ENCODE assay signal across 9 cellular contexts in the genomic region with DNA sequence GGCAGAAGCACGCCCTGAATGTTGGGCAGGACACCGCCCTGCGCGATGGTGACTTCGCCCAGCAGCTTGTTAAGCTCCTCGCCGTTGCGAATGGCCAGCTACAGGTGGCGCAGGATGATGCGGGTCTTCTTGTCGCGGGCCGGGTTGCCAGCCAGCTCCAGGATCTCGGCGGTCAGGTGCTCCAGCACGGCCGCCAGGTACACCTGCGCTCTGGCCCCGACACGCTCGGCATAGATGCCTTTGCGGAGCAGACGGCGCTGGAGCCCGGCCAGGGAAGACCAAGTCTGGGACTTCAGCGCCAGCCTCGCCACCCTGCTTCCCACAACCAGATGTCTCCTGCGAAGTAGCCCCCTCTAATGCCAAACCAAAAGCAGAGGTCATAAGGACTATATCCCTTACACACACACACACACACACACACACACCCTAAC. TPM values are rescaled to one million over a fixed set of nuclear protein-coding genes. Genes with fewer than 3 reads are reported as not detected.
A peak's percentile ranks its signal among the peaks of the same experiment; 100 is the strongest.
DNase-seq lines count a peak whose midpoint lies in the region; ATAC-seq and TF ChIP-seq lines count a peak whose summit lies in the region.
"Had no signal": no experiment of that assay in that cellular context is flagged by ENCODE, and none has a peak within 500 bp of the region (broad histone marks: within the 10 kb centered on the region; RNA-seq: fewer than 3 reads in every experiment).

No MANE protein-coding gene starts in this region.

- H3K36me3 Mint-ChIP-seq in activated CD4-positive, alpha-beta memory T cell treated with anti-CD3 and anti-CD28 coated beads, Interleukin-2, amount 10 ng/mL, durations not matched to agents 7 days and 5 days (ENCODE audit: low read depth) = no peaks in the 10 kb centered on the region
- H3K36me3 Mint-ChIP-seq: mesothelial cell of epicardium had no signal

- TF ChIP-seq CTCF in RWPE1 (conservative IDR thresholded peaks at IDR 0.05; ENCODE audit: low read depth) = no peak

- H3K27me3 Mint-ChIP-seq in activated CD4-positive, alpha-beta memory T cell treated with anti-CD3 and anti-CD28 coated beads, Interleukin-2, amount 10 ng/mL, durations not matched to agents 7 days and 5 days = no peaks in the 10 kb centered on the region

- no peaks in the 10 kb centered on the region for H3K9me3 Mint-ChIP-seq in activated CD4-positive, alpha-beta memory T cell treated with anti-CD3 and anti-CD28 coated beads, Interleukin-2, amount 10 ng/mL, durations not matched to agents 7 days and 5 days

- ATAC-seq in GM18909 (IDR thresholded peaks at IDR 0.05; ENCODE audit: poor library complexity, unreplicated experiment) = peak; percentile 47
- no peak for ATAC-seq in HG03139 (IDR thresholded peaks at IDR 0.05; ENCODE audit: unreplicated experiment)
- ATAC-seq in HG03342 (IDR thresholded peaks at IDR 0.05; ENCODE audit: unreplicated experiment) = no peak
- ATAC-seq in GM21526 (IDR thresholded peaks at IDR 0.05; ENCODE audit: low FRiP score, unreplicated experiment) = no peak

- H3K27ac Mint-ChIP-seq in activated CD4-positive, alpha-beta memory T cell treated with anti-CD3 and anti-CD28 coated beads, Interleukin-2, amount 10 ng/mL, durations not matched to agents 7 days and 5 days = peak overlapping the region; percentile 57
- H3K27ac Mint-ChIP-seq: mesothelial cell of epicardium had no signal

- CTCF ChIA-PET in activated CD4-positive, alpha-beta memory T cell treated with anti-CD3 and anti-CD28 coated beads, Interleukin-2, amount 10 ng/mL, durations not matched to agents 7 days and 5 days (lab: Charles Lee) = interaction anchor here (0.6 to 2.1 kb wide), 30 partner anchors 9 to 855 kb away, joined by 3 to 15 read pairs (median 4); a partner anchor contains a TSS
- CTCF ChIA-PET in RWPE1 (lab: Yijun Ruan, JAX) = no interaction called here

- peak; percentile 38 for DNase-seq in activated CD4-positive, alpha-beta memory T cell treated with anti-CD3 and anti-CD28 coated beads, Interleukin-2, amount 10 ng/mL, durations not matched to agents 7 days and 5 days
- DNase-seq in erythroblast (lab: John Stamatoyannopoulos, UW) (peak; percentile 50 to 51), RWPE1 (ENCODE audit: low spot score) (no peak)
- peak; percentile 6 for DNase-seq in stimulated activated CD4-positive, alpha-beta T cell treated with anti-CD3 and anti-CD28 coated beads, Interleukin-12 subunit alpha, Interleukin-12 subunit beta, amount 100 ng/mL, for 4 hours

- POLR2A ChIA-PET in activated CD4-positive, alpha-beta memory T cell treated with anti-CD3 and anti-CD28 coated beads, Interleukin-2, amount 10 ng/mL, durations not matched to agents 7 days and 5 days (lab: Charles Lee) = no interaction called here
- POLR2A ChIA-PET in RWPE1 (lab: Yijun Ruan, JAX; ENCODE audit: low non-redundant PET) = no interaction called here

- H3K4me3 Mint-ChIP-seq in activated CD4-positive, alpha-beta memory T cell treated with anti-CD3 and anti-CD28 coated beads, Interleukin-2, amount 10 ng/mL, durations not matched to agents 7 days and 5 days = peak overlapping the region; percentile 79
- H3K4me3 Mint-ChIP-seq: mesothelial cell of epicardium had no signal

- no peak overlapping the region for H3K27ac ChIP-seq in RWPE1

- H3K4me1 Mint-ChIP-seq in activated CD4-positive, alpha-beta memory T cell treated with anti-CD3 and anti-CD28 coated beads, Interleukin-2, amount 10 ng/mL, durations not matched to agents 7 days and 5 days = peaks cover 6% of the 10 kb centered on the region
- H3K4me1 Mint-ChIP-seq: mesothelial cell of epicardium had no signal

- peak; percentile 21 for TF ChIP-seq POLR2A in erythroblast (IDR thresholded peaks at IDR 0.05; ENCODE audit: low read length)

RNA-seq across cellular contexts. Expression of a gene that starts 8.0 kb away (rescaled TPM):
- total RNA-seq in activated CD4-positive, alpha-beta memory T cell treated with anti-CD3 and anti-CD28 coated beads, Interleukin-2, amount 10 ng/mL, durations not matched to agents 7 days and 5 days = under 1 TPM; 0.15 to 0.96 TPM
- total RNA-seq: mesothelial cell of epicardium had no signal

RNA-seq across cellular contexts. Expression of a gene that starts 48.4 kb away (rescaled TPM):
- not detected for total RNA-seq in activated CD4-positive, alpha-beta memory T cell treated with anti-CD3 and anti-CD28 coated beads, Interleukin-2, amount 10 ng/mL, durations not matched to agents 7 days and 5 days
- total RNA-seq: mesothelial cell of epicardium had no signal

RNA-seq across cellular contexts. Expression of a gene that starts 50.2 kb away (rescaled TPM):
- not detected for total RNA-seq in activated CD4-positive, alpha-beta memory T cell treated with anti-CD3 and anti-CD28 coated beads, Interleukin-2, amount 10 ng/mL, durations not matched to agents 7 days and 5 days
- total RNA-seq: mesothelial cell of epicardium had no signal
